12 cellular contexts compared by ENCODE assay signal in the genomic region with DNA sequence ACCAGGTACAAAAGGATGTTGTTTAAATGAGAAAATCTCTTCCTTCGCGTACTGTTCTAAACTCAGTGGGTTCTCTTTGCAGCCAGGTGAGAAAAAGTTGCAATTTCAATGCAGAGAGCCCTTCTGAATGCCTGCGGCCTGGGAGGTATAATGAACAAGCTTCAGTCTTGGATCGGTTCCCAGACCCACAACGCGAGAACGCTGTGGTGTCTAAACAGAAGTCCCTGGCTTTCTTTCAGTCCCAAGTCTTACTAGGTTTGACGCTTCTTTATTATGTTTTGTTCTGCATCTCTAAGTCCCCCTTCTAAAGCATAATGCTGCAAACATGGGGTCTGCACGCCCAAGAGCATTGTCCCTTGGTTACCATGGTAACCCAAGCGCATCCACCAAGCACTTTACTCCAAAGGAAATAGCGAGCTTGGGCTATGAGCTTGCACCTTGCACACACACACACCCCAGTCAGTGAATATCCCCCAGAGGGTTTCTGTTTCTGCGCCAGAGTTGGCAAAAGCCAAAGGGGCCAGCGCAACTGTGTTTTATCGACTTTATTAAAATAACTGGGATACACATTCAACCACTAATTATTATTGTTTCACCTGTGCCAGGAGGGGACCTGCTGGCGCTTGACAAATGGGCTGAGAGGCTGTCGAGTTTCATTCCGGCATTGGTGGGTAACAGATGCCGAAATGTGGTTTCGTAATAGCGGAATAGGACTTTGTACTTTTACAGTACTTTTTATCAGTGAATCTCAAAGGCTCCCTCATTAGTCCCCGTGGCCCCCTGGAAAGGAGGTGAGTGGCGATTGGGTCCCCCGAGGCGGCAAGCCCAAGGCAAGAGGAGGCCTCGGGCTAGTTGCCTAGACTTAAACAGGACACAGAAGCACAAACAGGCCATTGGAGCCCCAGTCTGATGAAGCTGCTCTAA.
DNase-seq lines count a peak whose midpoint lies in the region; ATAC-seq and TF ChIP-seq lines count a peak whose summit lies in the region.
"Had no signal": no experiment of that assay in that cellular context is flagged by ENCODE, and none has a peak within 500 bp of the region (broad histone marks: within the 10 kb centered on the region; RNA-seq: fewer than 3 reads in every experiment).

No MANE protein-coding gene starts in this region.

- no peaks in the 10 kb centered on the region for H3K36me3 ChIP-seq in Caco-2 (ENCODE audit: control insufficient read depth, insufficient read depth, low read length)
- H3K36me3 ChIP-seq: WERI-Rb-1 had no signal

- H3K4me1 Mint-ChIP-seq in Caco-2 (ENCODE audit: low read depth, unreplicated experiment) = no peaks in the 10 kb centered on the region

- no peak for ATAC-seq in stimulated activated naive CD8-positive, alpha-beta T cell treated with anti-CD3 and anti-CD28 coated beads, Interleukin-15, Interleukin-2, amounts not matched to agents 100 U/mL and 50 U/mL, for 24 hours

- H3K27me3 ChIP-seq in Caco-2 (replicated peaks; ENCODE audit: control insufficient read depth, insufficient read depth, low read length) = no peaks in the 10 kb centered on the region

- in situ Hi-C loops in astrocyte of the spinal cord (cut with HindIII; ENCODE audit: low sequenced_read_pairs) = no loop called here

- peaks cover 8% of the 10 kb centered on the region for H3K4me1 ChIP-seq in Caco-2

- CTCF ChIA-PET in Caco-2 (lab: Charles Lee) = no interaction called here

- TF ChIP-seq CTCF in Caco-2 (IDR thresholded peaks at IDR 0.05; ENCODE audit: insufficient read depth in 1 of 2, low read depth in 1 of 2, low read length in 1 of 2, severe bottlenecking in 1 of 2, unreplicated experiment in 1 of 2) = no peak
- no peak for TF ChIP-seq CTCF in astrocyte of the spinal cord (IDR thresholded peaks at IDR 0.05; ENCODE audit: low read depth, low read length)

- H3K27ac Mint-ChIP-seq in Caco-2 (ENCODE audit: unreplicated experiment) = no peak overlapping the region

- no peaks in the 10 kb centered on the region for H3K27me3 Mint-ChIP-seq in Caco-2 (ENCODE audit: insufficient read depth, unreplicated experiment)

- H3K36me3 Mint-ChIP-seq in Caco-2 (ENCODE audit: insufficient read depth, unreplicated experiment) = no peaks in the 10 kb centered on the region

- no peaks in the 10 kb centered on the region for H3K9me3 Mint-ChIP-seq in Caco-2 (ENCODE audit: unreplicated experiment)

- BruUV-seq in Caco-2 (replicated peaks; lab: Mats Ljungman, UMichigan) = no TSS peak

- H3K9me3 ChIP-seq in Caco-2 = no peaks in the 10 kb centered on the region

- H3K4me3 Mint-ChIP-seq in Caco-2 (ENCODE audit: unreplicated experiment) = no peak overlapping the region

- intact Hi-C loops in Caco-2 (cut with micrococcal nuclease; ENCODE audit: unreplicated experiment) = no loop called here

- POLR2A ChIA-PET in Caco-2 (lab: Charles Lee) = no interaction called here

- H3K4me3 ChIP-seq in Caco-2 (ENCODE audit: low read depth, low read length) (no peak overlapping the region), astrocyte of the spinal cord (ENCODE audit: low read depth, low read length) (no peak overlapping the region)

- DNase-seq in Caco-2 (peak; percentile 11 to 51), NCI-H2107 (lab: John Stamatoyannopoulos, UW) (peak; percentile 53), astrocyte of the spinal cord (ENCODE audit: low read depth, low spot score) (peak; percentile 79), midbrain (lab: John Stamatoyannopoulos, UW) (peak; percentile 42), ecto neural progenitor cell (ENCODE audit: low spot score) (no peak), cerebellum (ENCODE audit: low spot score) (no peak)
- no peak for DNase-seq in activated CD4-positive, alpha-beta T cell treated with anti-CD3 and anti-CD28 coated beads, Interleukin-2, amount 50 U/mL, for 48 hours
- no peak for DNase-seq in stimulated activated naive CD8-positive, alpha-beta T cell treated with anti-CD3 and anti-CD28 coated beads, Interleukin-15, Interleukin-2, amounts not matched to agents 100 U/mL and 50 U/mL, for 24 hours
- DNase-seq: activated effector memory CD4-positive, alpha-beta T cell treated with Interleukin-2 at 50 U/mL for 16 hours; NCI-H82; stimulated activated naive CD4-positive, alpha-beta T cell treated with Interleukin-2 at 50 U/mL for 16 hours; WERI-Rb-1 had no signal

Comparison
In these comparisons a context has a peak if more than half of its experiments do, and no peak if none do; other contexts are left out.
1. DNase-seq: peak in Caco-2 (2 of 2), NCI-H2107 (single experiment), astrocyte of the spinal cord (single experiment) and midbrain (single experiment); none in ecto neural progenitor cell (single experiment), activated CD4-positive, alpha-beta T cell treated with anti-CD3 and anti-CD28 coated beads, Interleukin-2, amount 50 U/mL, for 48 hours (0 of 2), stimulated activated naive CD8-positive, alpha-beta T cell treated with anti-CD3 and anti-CD28 coated beads, Interleukin-15, Interleukin-2, amounts not matched to agents 100 U/mL and 50 U/mL, for 24 hours (single experiment) and cerebellum (single experiment).